37 cellular contexts compared by ENCODE assay signal in genomic region chr13:32187651-32188050, GRCh38.
"Had no signal": no experiment of that assay in that cellular context is flagged by ENCODE, and none has a peak within 500 bp of the region (broad histone marks: within the 10 kb centered on the region; RNA-seq: fewer than 3 reads in every experiment).

No MANE protein-coding gene starts in this region.

- H3K27me3 ChIP-seq: adrenal gland, ascending aorta, body of pancreas, brain microvascular endothelial cell, breast epithelium had no signal

- H3K27ac Mint-ChIP-seq: activated B cell treated with CpG ODN at 0.5 μM for 24 hours; activated CD4-positive, alpha-beta memory T cell treated with anti-CD3 and anti-CD28 coated beads for 36 hours; activated CD4-positive, alpha-beta T cell treated with anti-CD3 and anti-CD28 coated beads, Interleukin-2, amount 10 ng/mL, durations not matched to agents 24 days and 14 days; activated CD8-positive, alpha-beta T cell treated with anti-CD3 and anti-CD28 coated beads for 36 hours; activated naive CD4-positive, alpha-beta T cell treated with anti-CD3 and anti-CD28 coated beads for 36 hours; activated naive CD4-positive, alpha-beta T cell treated with anti-CD3 and anti-CD28 coated beads, Interleukin-2, amount 50 U/mL, for 72 hours; activated naive CD8-positive, alpha-beta T cell treated with anti-CD3 and anti-CD28 coated beads for 36 hours; activated T-cell treated with anti-CD3 and anti-CD28 coated beads, Interleukin-2, amount 50 U/mL, for 72 hours; activated T-helper 1 cell treated with anti-CD3 and anti-CD28 coated beads, Interleukin-12 subunit alpha, Interleukin-12 subunit beta, Interleukin-2, Interleukin-4 antibody, amounts not matched to agents 30 ng/mL and 10 ng/mL and 1 ng/mL, durations not matched to agents 14 hours and 24 hours and 36 hours; activated T-helper 17 cell treated with anti-CD3 and anti-CD28 coated beads, Interleukin-2, amount 50 U/mL, for 72 hours; T-helper 1 cell treated with Interleukin-12 subunit alpha and Interleukin-12 subunit beta and Interleukin-4 antibody, amounts not matched to agents 30 μg/mL and 1 μg/mL, for 36 hours; T-helper 2 cell treated with Interferon-gamma antibody and Interleukin-4, amounts not matched to agents 5 μg/mL and 100 μg/mL, for 36 hours had no signal

- H3K36me3 ChIP-seq: adrenal gland, brain microvascular endothelial cell, breast epithelium had no signal

- H3K4me1 Mint-ChIP-seq: activated B cell treated with CpG ODN at 0.5 μM for 24 hours; activated CD4-positive, alpha-beta T cell treated with anti-CD3 and anti-CD28 coated beads, Interleukin-2, amount 10 ng/mL, durations not matched to agents 24 days and 14 days; activated naive CD8-positive, alpha-beta T cell treated with anti-CD3 and anti-CD28 coated beads for 36 hours; activated T-helper 17 cell treated with anti-CD3 and anti-CD28 coated beads, Interleukin-2, amount 50 U/mL, for 72 hours had no signal

- FAIRE-seq: TTC549 had no signal

- H3K4me3 Mint-ChIP-seq: activated B cell treated with CpG ODN at 0.5 μM for 24 hours; activated CD4-positive, alpha-beta memory T cell treated with anti-CD3 and anti-CD28 coated beads for 36 hours; activated CD4-positive, alpha-beta T cell treated with anti-CD3 and anti-CD28 coated beads, Interleukin-2, amount 10 ng/mL, durations not matched to agents 24 days and 14 days; activated CD8-positive, alpha-beta T cell treated with anti-CD3 and anti-CD28 coated beads for 36 hours; activated naive CD4-positive, alpha-beta T cell treated with anti-CD3 and anti-CD28 coated beads for 36 hours; activated naive CD8-positive, alpha-beta T cell treated with anti-CD3 and anti-CD28 coated beads for 36 hours; activated T-cell treated with anti-CD3 and anti-CD28 coated beads, Interleukin-2, amount 50 U/mL, for 4 hours; activated T-cell treated with anti-CD3 and anti-CD28 coated beads, Interleukin-2, amount 50 U/mL, for 72 hours; activated T-helper 1 cell treated with anti-CD3 and anti-CD28 coated beads, Interleukin-12 subunit alpha, Interleukin-12 subunit beta, Interleukin-2, Interleukin-4 antibody, amounts not matched to agents 30 ng/mL and 10 ng/mL and 1 ng/mL, durations not matched to agents 14 hours and 24 hours and 36 hours; activated T-helper 17 cell treated with anti-CD3 and anti-CD28 coated beads, Interleukin-2, amount 50 U/mL, for 72 hours; T-helper 1 cell treated with Interleukin-12 subunit alpha and Interleukin-12 subunit beta and Interleukin-4 antibody, amounts not matched to agents 30 μg/mL and 1 μg/mL, for 36 hours; T-helper 2 cell treated with Interferon-gamma antibody and Interleukin-4, amounts not matched to agents 5 μg/mL and 100 μg/mL, for 36 hours had no signal

- H3K27ac ChIP-seq: adrenal gland, ascending aorta, body of pancreas, brain microvascular endothelial cell, breast epithelium, VCaP had no signal

- H3K4me3 ChIP-seq: adrenal gland, ascending aorta, body of pancreas, breast epithelium had no signal

- H3K36me3 Mint-ChIP-seq: activated naive CD4-positive, alpha-beta T cell treated with anti-CD3 and anti-CD28 coated beads, Interleukin-2, amount 50 U/mL, for 72 hours; activated naive CD8-positive, alpha-beta T cell treated with anti-CD3 and anti-CD28 coated beads for 36 hours had no signal

- ATAC-seq: activated CD8-positive, alpha-beta T cell treated with anti-CD3 and anti-CD28 coated beads for 36 hours; activated naive CD4-positive, alpha-beta T cell treated with anti-CD3 and anti-CD28 coated beads, Interleukin-2, amount 50 U/mL, for 72 hours; activated T-cell treated with anti-CD3 and anti-CD28 coated beads, Interleukin-2, amount 50 U/mL, for 4 hours; activated T-cell treated with anti-CD3 and anti-CD28 coated beads, Interleukin-2, amount 50 U/mL, for 72 hours; activated T-helper 17 cell treated with anti-CD3 and anti-CD28 coated beads, Interleukin-2, amount 50 U/mL, for 72 hours; body of pancreas had no signal

- H3K27me3 Mint-ChIP-seq: activated B cell treated with CpG ODN at 0.5 μM for 24 hours; activated CD4-positive, alpha-beta memory T cell treated with anti-CD3 and anti-CD28 coated beads for 36 hours; activated CD4-positive, alpha-beta T cell treated with anti-CD3 and anti-CD28 coated beads, Interleukin-2, amount 10 ng/mL, durations not matched to agents 24 days and 14 days; activated CD8-positive, alpha-beta T cell treated with anti-CD3 and anti-CD28 coated beads for 36 hours; activated naive CD8-positive, alpha-beta T cell treated with anti-CD3 and anti-CD28 coated beads for 36 hours; activated T-helper 17 cell treated with anti-CD3 and anti-CD28 coated beads, Interleukin-2, amount 50 U/mL, for 72 hours had no signal

- H3K9me3 Mint-ChIP-seq: activated B cell treated with CpG ODN at 0.5 μM for 24 hours; activated CD4-positive, alpha-beta memory T cell treated with anti-CD3 and anti-CD28 coated beads for 36 hours; activated CD4-positive, alpha-beta T cell treated with anti-CD3 and anti-CD28 coated beads, Interleukin-2, amount 10 ng/mL, durations not matched to agents 24 days and 14 days; activated CD8-positive, alpha-beta T cell treated with anti-CD3 and anti-CD28 coated beads for 36 hours; activated naive CD4-positive, alpha-beta T cell treated with anti-CD3 and anti-CD28 coated beads for 36 hours; activated naive CD4-positive, alpha-beta T cell treated with anti-CD3 and anti-CD28 coated beads, Interleukin-2, amount 50 U/mL, for 72 hours; activated naive CD8-positive, alpha-beta T cell treated with anti-CD3 and anti-CD28 coated beads for 36 hours; activated T-cell treated with anti-CD3 and anti-CD28 coated beads, Interleukin-2, amount 50 U/mL, for 4 hours; activated T-cell treated with anti-CD3 and anti-CD28 coated beads, Interleukin-2, amount 50 U/mL, for 72 hours; activated T-helper 1 cell treated with anti-CD3 and anti-CD28 coated beads, Interleukin-12 subunit alpha, Interleukin-12 subunit beta, Interleukin-2, Interleukin-4 antibody, amounts not matched to agents 30 ng/mL and 10 ng/mL and 1 ng/mL, durations not matched to agents 14 hours and 24 hours and 36 hours; activated T-helper 17 cell treated with anti-CD3 and anti-CD28 coated beads, Interleukin-2, amount 50 U/mL, for 72 hours; T-helper 1 cell treated with Interleukin-12 subunit alpha and Interleukin-12 subunit beta and Interleukin-4 antibody, amounts not matched to agents 30 μg/mL and 1 μg/mL, for 36 hours; T-helper 2 cell treated with Interferon-gamma antibody and Interleukin-4, amounts not matched to agents 5 μg/mL and 100 μg/mL, for 36 hours had no signal

- H3K9me3 ChIP-seq: adrenal gland, ascending aorta, body of pancreas, breast epithelium had no signal

- H3K4me1 ChIP-seq: adrenal gland, ascending aorta, body of pancreas, breast epithelium had no signal

- DNase-seq: activated B cell treated with CpG ODN at 0.5 μM for 24 hours; activated CD4-positive, alpha-beta memory T cell treated with anti-CD3 and anti-CD28 coated beads for 36 hours; activated CD4-positive, alpha-beta T cell treated with anti-CD3 and anti-CD28 coated beads for 4 hours; activated CD4-positive, alpha-beta T cell treated with anti-CD3 and anti-CD28 coated beads, Interleukin-2, amount 10 ng/mL, durations not matched to agents 24 days and 14 days; activated CD4-positive, alpha-beta T cell treated with anti-CD3 and anti-CD28 coated beads, Interleukin-2, amount 50 U/mL, for 1 hour; activated CD4-positive, alpha-beta T cell treated with anti-CD3 and anti-CD28 coated beads, Interleukin-2, amount 50 U/mL, for 4 hours; activated CD4-positive, CD25-positive, alpha-beta regulatory T cell treated with anti-CD3 and anti-CD28 coated beads, Interleukin-2, amount 50 U/mL, for 72 hours; activated CD8-positive, alpha-beta memory T cell treated with anti-CD3 and anti-CD28 coated beads, Interleukin-2, amount 50 U/mL, for 4 hours; activated CD8-positive, alpha-beta T cell treated with anti-CD3 and anti-CD28 coated beads for 36 hours; activated effector memory CD4-positive, alpha-beta T cell treated with anti-CD3 and anti-CD28 coated beads, Interleukin-2, amount 50 U/mL, for 16 hours; activated gamma-delta T cell treated with Interleukin-2 at 50 U/mL for 16 hours; activated naive CD4-positive, alpha-beta T cell; activated naive CD4-positive, alpha-beta T cell treated with anti-CD3 and anti-CD28 coated beads for 36 hours; activated naive CD4-positive, alpha-beta T cell treated with anti-CD3 and anti-CD28 coated beads, Interleukin-2, amount 50 U/mL, for 16 hours; activated naive CD8-positive, alpha-beta T cell treated with anti-CD3 and anti-CD28 coated beads for 36 hours; activated T-cell treated with anti-CD3 and anti-CD28 coated beads for 4 hours; activated T-cell treated with anti-CD3 and anti-CD28 coated beads, Interleukin-2, amount 50 U/mL, for 1 hour; activated T-cell treated with anti-CD3 and anti-CD28 coated beads, Interleukin-2, amount 50 U/mL, for 4 hours; activated T-cell treated with anti-CD3 and anti-CD28 coated beads, Interleukin-2, amount 50 U/mL, for 72 hours; adrenal gland; amygdala; anterior cingulate cortex; body of pancreas; brain microvascular endothelial cell; central memory CD4-positive, alpha-beta T cell; T-helper 1 cell; T-helper 2 cell; T-helper 9 cell had no signal
